Comparison of ENCODE assay signal across 14 cellular contexts in genomic region chr11:106986261-106986660, GRCh38. TPM values are rescaled to one million over a fixed set of nuclear protein-coding genes. Genes with fewer than 3 reads are reported as not detected.
DNase-seq lines count a peak whose midpoint lies in the region; ATAC-seq and TF ChIP-seq lines count a peak whose summit lies in the region.
"Had no signal": no experiment of that assay in that cellular context is flagged by ENCODE, and none has a peak within 500 bp of the region (broad histone marks: within the 10 kb centered on the region; RNA-seq: fewer than 3 reads in every experiment).

No MANE protein-coding gene starts in this region.

- DNase-seq in AG09319 (ENCODE audit: extremely low read depth, low read depth) (peak; percentile 45), M059J (ENCODE audit: low read depth) (peak; percentile 66), cardiac fibroblast (ENCODE audit: low read depth in 2 of 2) (peak; percentile 35 to 79), left ventricle myocardium superior (no peak), NCI-H82 (lab: John Stamatoyannopoulos, UW) (no peak)
- DNase-seq in activated CD4-positive, alpha-beta T cell treated with anti-CD3 and anti-CD28 coated beads, Interleukin-2, amount 50 U/mL, for 48 hours, result no peak
- DNase-seq: activated T-cell treated with anti-CD3 and anti-CD28 coated beads, Interleukin-2, amount 50 U/mL, for 1 hour; colonic mucosa; esophagus squamous epithelium; NCI-H345; PC-9; stimulated activated naive CD4-positive, alpha-beta T cell treated with Interleukin-2 at 50 U/mL for 16 hours had no signal

- ATAC-seq in left ventricle myocardium superior (peak; percentile 48), HG03097 (IDR thresholded peaks at IDR 0.05; ENCODE audit: low FRiP score, unreplicated experiment) (no peak), HG03378 (IDR thresholded peaks at IDR 0.05; ENCODE audit: unreplicated experiment) (no peak)

- no peak for TF ChIP-seq CTCF in AG09319 (IDR thresholded peaks at IDR 0.05; ENCODE audit: low read depth, low read length)
- TF ChIP-seq CTCF in cardiac fibroblast (IDR thresholded peaks at IDR 0.05; ENCODE audit: low read depth, low read length), result no peak

- H3K4me3 ChIP-seq in cardiac fibroblast (replicated peaks in 1 of 2; ENCODE audit: low read depth in 2 of 2, low read length in 2 of 2), result no peak overlapping the region
- H3K4me3 ChIP-seq: colonic mucosa, esophagus squamous epithelium, PC-9 had no signal

- intact Hi-C loops in left ventricle myocardium superior (cut with micrococcal nuclease), result no loop called here

RNA-seq across cellular contexts. Expression of gene GUCY1A2, which starts 32.0 kb away (rescaled TPM):
- 0.39 and 1.1 TPM in 2 replicates for total RNA-seq in M059J (2014; rRNA removed; shearing (Covaris generic))
- 10.9 TPM for total RNA-seq in left ventricle myocardium superior
- total RNA-seq: PC-9 had no signal

Comparison
In these comparisons a context has a peak if more than half of its experiments do, and no peak if none do; other contexts are left out.
1. DNase-seq: peak in AG09319 (single experiment), M059J (single experiment) and cardiac fibroblast (2 of 2); none in left ventricle myocardium superior (single experiment), NCI-H82 (single experiment) and activated CD4-positive, alpha-beta T cell treated with anti-CD3 and anti-CD28 coated beads, Interleukin-2, amount 50 U/mL, for 48 hours (0 of 2).